33 cellular contexts compared by ENCODE assay signal in the genomic region with DNA sequence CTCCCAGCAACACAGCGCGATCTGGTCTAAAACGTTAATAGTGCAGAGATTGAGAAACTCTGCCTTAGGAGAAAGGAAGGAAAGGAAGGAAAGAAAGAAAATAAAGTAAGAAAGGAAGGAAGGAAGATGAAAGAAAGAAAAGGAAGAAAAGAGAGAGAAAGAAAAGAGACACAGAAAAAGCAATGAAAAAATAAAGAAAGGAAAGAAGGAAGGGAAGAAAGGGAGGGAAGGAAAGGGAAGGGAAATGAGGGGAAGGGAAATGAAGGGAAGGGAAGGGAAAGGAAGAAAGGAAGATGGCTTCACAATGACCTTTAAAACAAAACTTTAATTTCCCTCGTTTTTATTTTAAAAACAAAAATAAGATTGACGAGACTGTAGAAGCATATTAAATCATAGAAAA.
"Had no signal": no experiment of that assay in that cellular context is flagged by ENCODE, and none has a peak within 500 bp of the region (broad histone marks: within the 10 kb centered on the region; RNA-seq: fewer than 3 reads in every experiment).

No MANE protein-coding gene starts in this region.

- H3K36me3 ChIP-seq: adrenal gland, brain microvascular endothelial cell, breast epithelium, cardiac muscle cell had no signal

- H3K27me3 ChIP-seq: adrenal gland, ascending aorta, body of pancreas, brain microvascular endothelial cell, breast epithelium, cardiac muscle cell had no signal

- H3K9me3 ChIP-seq: adrenal gland, ascending aorta had no signal

- H3K4me1 ChIP-seq: adrenal gland, body of pancreas, breast epithelium had no signal

- ATAC-seq: activated naive CD4-positive, alpha-beta T cell treated with anti-CD3 and anti-CD28 coated beads, Interleukin-2, amount 50 U/mL, for 72 hours; activated naive CD8-positive, alpha-beta T cell treated with anti-CD3 and anti-CD28 coated beads, Interleukin-2, amount 50 U/mL, for 24 hours; activated T-cell treated with anti-CD3 and anti-CD28 coated beads, Interleukin-2, amount 50 U/mL, for 4 hours; activated T-cell treated with anti-CD3 and anti-CD28 coated beads, Interleukin-2, amount 50 U/mL, for 72 hours; activated T-helper 17 cell treated with anti-CD3 and anti-CD28 coated beads, Interleukin-2, amount 50 U/mL, for 72 hours; body of pancreas had no signal

- FAIRE-seq: astrocyte, bronchial epithelial cell, colon had no signal

- H3K27ac ChIP-seq: adrenal gland, body of pancreas, brain microvascular endothelial cell, breast epithelium, cardiac muscle cell had no signal

- H3K4me3 ChIP-seq: adrenal gland, ascending aorta, body of pancreas, breast epithelium, cardiac muscle cell had no signal

- DNase-seq: activated effector memory CD4-positive, alpha-beta T cell treated with anti-CD3 and anti-CD28 coated beads, Interleukin-2, amount 50 U/mL, for 16 hours; activated effector memory CD4-positive, alpha-beta T cell treated with Interleukin-2 at 50 U/mL for 16 hours; activated gamma-delta T cell; activated gamma-delta T cell treated with Interleukin-2 at 50 U/mL for 16 hours; activated naive CD4-positive, alpha-beta T cell; activated naive CD4-positive, alpha-beta T cell treated with anti-CD3 and anti-CD28 coated beads for 36 hours; activated naive CD4-positive, alpha-beta T cell treated with anti-CD3 and anti-CD28 coated beads, Interleukin-2, amount 10 ng/mL, durations not matched to agents 7 days and 5 days; activated naive CD4-positive, alpha-beta T cell treated with anti-CD3 and anti-CD28 coated beads, Interleukin-2, amount 50 U/mL, for 16 hours; activated naive CD4-positive, alpha-beta T cell treated with Interleukin-2 at 50 U/mL for 16 hours; activated naive CD8-positive, alpha-beta T cell treated with anti-CD3 and anti-CD28 coated beads for 36 hours; activated naive CD8-positive, alpha-beta T cell treated with anti-CD3 and anti-CD28 coated beads, Interleukin-2, amount 10 ng/mL, durations not matched to agents 7 days and 5 days; activated naive CD8-positive, alpha-beta T cell treated with anti-CD3 and anti-CD28 coated beads, Interleukin-2, amount 50 U/mL, for 24 hours; activated T-cell treated with anti-CD3 and anti-CD28 coated beads, Interleukin-2, amount 50 U/mL, for 4 hours; activated T-cell treated with anti-CD3 and anti-CD28 coated beads, Interleukin-2, amount 50 U/mL, for 48 hours; activated T-cell treated with anti-CD3 and anti-CD28 coated beads, Interleukin-2, amount 50 U/mL, for 72 hours; adrenal gland; amniotic stem cell; amygdala; anterior cingulate cortex; aorta; body of pancreas; brain microvascular endothelial cell; caudate nucleus; central memory CD4-positive, alpha-beta T cell; cerebellar nuclear complex had no signal
